ENCODE assay signal across 19 cellular contexts in the genomic region with DNA sequence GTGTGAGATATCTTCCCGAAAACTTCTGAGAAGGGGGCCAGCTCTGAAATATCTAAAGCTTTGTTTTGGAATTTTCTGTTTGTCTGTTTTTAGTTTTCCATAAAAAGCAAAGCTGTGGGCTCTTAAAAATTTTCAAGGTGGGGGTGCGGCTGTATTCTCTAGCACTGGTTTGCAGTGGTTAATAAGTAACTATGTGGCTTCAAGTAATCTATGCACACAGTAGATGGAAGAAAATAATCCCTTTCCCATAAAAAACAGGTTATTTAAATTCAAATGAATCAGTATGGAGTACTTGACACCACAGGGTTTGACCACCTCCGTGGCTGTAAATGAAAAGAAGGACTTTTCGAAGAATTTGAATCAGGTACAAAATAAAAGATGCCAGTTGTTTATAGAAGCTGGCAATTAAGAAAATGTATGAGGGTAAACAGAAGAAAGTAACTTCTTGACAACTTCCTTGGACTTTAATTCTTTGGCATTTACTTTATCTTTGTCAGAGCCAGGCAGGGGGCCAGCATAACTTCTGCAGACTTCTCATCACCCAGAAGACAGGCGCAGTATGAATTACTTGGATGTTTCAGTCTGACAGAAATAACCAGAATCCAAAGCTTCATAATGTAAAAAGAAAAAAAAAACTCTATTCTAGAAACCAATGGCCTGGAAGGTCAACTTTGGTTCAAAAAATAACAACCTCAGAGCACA.
A peak's percentile ranks its signal among the peaks of the same experiment; 100 is the strongest.
DNase-seq lines count a peak whose midpoint lies in the region; ATAC-seq and TF ChIP-seq lines count a peak whose summit lies in the region.
"Had no signal": no experiment of that assay in that cellular context is flagged by ENCODE, and none has a peak within 500 bp of the region (broad histone marks: within the 10 kb centered on the region; RNA-seq: fewer than 3 reads in every experiment).

No MANE protein-coding gene starts in this region.

- no peak overlapping the region for H3K9ac ChIP-seq in HUES48 (ENCODE audit: low read depth, low read length)
- H3K9ac ChIP-seq in endodermal cell (ENCODE audit: extremely low read depth, low read length, poor library complexity, severe bottlenecking) = no peak overlapping the region

- no peaks in the 10 kb centered on the region for H3K27me3 ChIP-seq in HUES48 (ENCODE audit: control insufficient read depth, insufficient read depth, low read length)
- no peaks in the 10 kb centered on the region for H3K27me3 ChIP-seq in endodermal cell (ENCODE audit: control insufficient read depth, insufficient read depth, low read length, poor library complexity, severe bottlenecking)

- DNase-seq in endodermal cell (no peak), mucosa of descending colon (peak in 2 of 3 donors; percentile 21 to 57), NCI-H226 (no peak), omental fat pad (ENCODE audit: low spot score) (no peak), NCI-H2227 (lab: John Stamatoyannopoulos, UW; ENCODE audit: unreplicated experiment) (no peak)
- DNase-seq in activated CD4-positive, alpha-beta T cell treated with anti-CD3 and anti-CD28 coated beads for 36 hours = no peak
- DNase-seq: COR-L47, DMS 273 treated with DMSO at 0.1 percent for 48 hours, GF-D8, KBM-7, NCI-H1105, NCI-H2081 treated with DMSO at 0.1 percent for 48 hours, NCI-H510A treated with DMSO at 0.1 percent for 48 hours, PC-9 had no signal

- no peak for TF ChIP-seq CTCF in endodermal cell (conservative IDR thresholded peaks at IDR 0.05)
- no peak for TF ChIP-seq CTCF in mucosa of descending colon (IDR thresholded peaks at IDR 0.05)
- TF ChIP-seq CTCF in omental fat pad (IDR thresholded peaks at IDR 0.05) = no peak

- no peak overlapping the region for H3K4me3 Mint-ChIP-seq in endodermal cell
- H3K4me3 Mint-ChIP-seq in activated CD4-positive, alpha-beta T cell treated with anti-CD3 and anti-CD28 coated beads for 36 hours = no peak overlapping the region
- H3K4me3 Mint-ChIP-seq: B cell had no signal

- peak overlapping the region; percentile 40 for H3K27ac Mint-ChIP-seq in endodermal cell
- H3K27ac Mint-ChIP-seq in activated CD4-positive, alpha-beta T cell treated with anti-CD3 and anti-CD28 coated beads for 36 hours = no peak overlapping the region
- H3K27ac Mint-ChIP-seq: B cell had no signal

- WGBS in endodermal cell (ENCODE audit: insufficient coverage in 1 of 2, insufficient read length in 1 of 2), 2 experiments = 48 to 77% methylated on average over 3 to 5 of the region's 5 CpGs

- CTCF ChIA-PET in activated CD4-positive, alpha-beta T cell treated with anti-CD3 and anti-CD28 coated beads for 36 hours (lab: Charles Lee) = no interaction called here

- no peaks in the 10 kb centered on the region for H3K36me3 Mint-ChIP-seq in endodermal cell (ENCODE audit: low read depth)
- H3K36me3 Mint-ChIP-seq in activated CD4-positive, alpha-beta T cell treated with anti-CD3 and anti-CD28 coated beads for 36 hours (ENCODE audit: low read depth) = no peaks in the 10 kb centered on the region

- POLR2A ChIA-PET in activated CD4-positive, alpha-beta T cell treated with anti-CD3 and anti-CD28 coated beads for 36 hours (lab: Charles Lee) = no interaction called here

- peaks cover 48% of the 10 kb centered on the region for H3K4me1 ChIP-seq in HUES48 (ENCODE audit: control insufficient read depth, insufficient read depth, low read length)
- peaks cover 6% of the 10 kb centered on the region for H3K4me1 ChIP-seq in endodermal cell (ENCODE audit: control insufficient read depth, insufficient read depth, low read length)
- H3K4me1 ChIP-seq in mucosa of descending colon (ENCODE audit: low read depth) = peaks cover 8% of the 10 kb centered on the region

- H3K9me3 Mint-ChIP-seq in endodermal cell = no peaks in the 10 kb centered on the region
- H3K9me3 Mint-ChIP-seq in activated CD4-positive, alpha-beta T cell treated with anti-CD3 and anti-CD28 coated beads for 36 hours (ENCODE audit: low read depth) = peaks cover 8% of the 10 kb centered on the region

- H3K4me3 ChIP-seq in HUES48 (ENCODE audit: low read depth, low read length) (no peak overlapping the region), endodermal cell (ENCODE audit: low read length) (no peak overlapping the region), mucosa of descending colon (no peak overlapping the region)
- H3K4me3 ChIP-seq: PC-9 had no signal

- H3K36me3 ChIP-seq in HUES48 (ENCODE audit: control insufficient read depth, insufficient read depth, low read length) (no peaks in the 10 kb centered on the region), endodermal cell (ENCODE audit: control insufficient read depth, insufficient read depth, low read length) (no peaks in the 10 kb centered on the region), mucosa of descending colon (ENCODE audit: low read depth) (no peaks in the 10 kb centered on the region)

- H3K27ac ChIP-seq in HUES48 (ENCODE audit: low read depth, low read length) (peak overlapping the region; percentile 16), endodermal cell (ENCODE audit: low read depth, low read length) (peak overlapping the region; percentile 68)
- H3K27ac ChIP-seq: PC-9, RWPE1 had no signal

- H3K9me3 ChIP-seq in HUES48 (ENCODE audit: control insufficient read depth, insufficient read depth, low read length) (no peaks in the 10 kb centered on the region), endodermal cell (ENCODE audit: control insufficient read depth, low read length) (no peaks in the 10 kb centered on the region), mucosa of descending colon (no peaks in the 10 kb centered on the region)

- intact Hi-C loops in mucosa of descending colon (cut with DNase I, micrococcal nuclease) = no loop called here
- intact Hi-C loops in activated CD4-positive, alpha-beta T cell treated with anti-CD3 and anti-CD28 coated beads for 36 hours (cut with DNase I, micrococcal nuclease) = no loop called here

- ATAC-seq in mucosa of descending colon (peak; percentile 61), omental fat pad (ENCODE audit: low FRiP score) (no peak)
- ATAC-seq in activated CD4-positive, alpha-beta T cell treated with anti-CD3 and anti-CD28 coated beads for 36 hours = no peak
- ATAC-seq: HCT116, HepG2 had no signal

- peaks cover 33% of the 10 kb centered on the region for H3K4me1 Mint-ChIP-seq in endodermal cell
- H3K4me1 Mint-ChIP-seq in activated CD4-positive, alpha-beta T cell treated with anti-CD3 and anti-CD28 coated beads for 36 hours = no peaks in the 10 kb centered on the region
- H3K4me1 Mint-ChIP-seq: B cell had no signal

- H3K27me3 Mint-ChIP-seq in endodermal cell (ENCODE audit: insufficient read depth) = no peaks in the 10 kb centered on the region
- H3K27me3 Mint-ChIP-seq in activated CD4-positive, alpha-beta T cell treated with anti-CD3 and anti-CD28 coated beads for 36 hours = no peaks in the 10 kb centered on the region
- H3K27me3 Mint-ChIP-seq: B cell had no signal

Comparison
In these comparisons a context has a peak if more than half of its experiments do, and no peak if none do; other contexts are left out.
1. DNase-seq: peak in mucosa of descending colon (2 of 3); none in endodermal cell (single experiment), NCI-H226 (single experiment), activated CD4-positive, alpha-beta T cell treated with anti-CD3 and anti-CD28 coated beads for 36 hours (single experiment), omental fat pad (single experiment) and NCI-H2227 (single experiment).